In genomic region chr9:137134191-137134590, GRCh38 we compare ENCODE assay signal across 2 cellular contexts.
A peak's percentile ranks its signal among the peaks of the same experiment; 100 is the strongest.
TF ChIP-seq lines count a peak whose summit lies in the region.

No MANE protein-coding gene starts in this region.

TF ChIP-seq in HCT116, 20 proteins besides CTCF, POLR2A, EP300 and RAD21:
- TF ChIP-seq ATF3 (IDR thresholded peaks at IDR 0.05) (no peak), REST (IDR thresholded peaks at IDR 0.05; ENCODE audit: low read depth) (no peak), ZNF274 (IDR thresholded peaks at IDR 0.05; ENCODE audit: low read depth, low read length) (no peak), JUND (IDR thresholded peaks at IDR 0.05) (no peak), ELF1 (IDR thresholded peaks at IDR 0.05; ENCODE audit: borderline replicate concordance, low read depth) (no peak), POLR2AphosphoS5 (IDR thresholded peaks at IDR 0.05; ENCODE audit: low read depth, low read length) (no peak), YY1 (IDR thresholded peaks at IDR 0.05; ENCODE audit: extremely low read depth, insufficient replicate concordance, low read depth, low read length) (no peak), SRF (IDR thresholded peaks at IDR 0.05; ENCODE audit: low read depth) (no peak), ZFX (IDR thresholded peaks at IDR 0.05) (no peak), EZH2phosphoT487 (IDR thresholded peaks at IDR 0.05; ENCODE audit: borderline replicate concordance) (no peak), TCF7L2 (IDR thresholded peaks at IDR 0.05; ENCODE audit: borderline replicate concordance, extremely low read depth, insufficient read depth, insufficient read length) (no peak), EGR1 (IDR thresholded peaks at IDR 0.05; ENCODE audit: low read depth) (no peak), SIN3A (IDR thresholded peaks at IDR 0.05; ENCODE audit: low read depth) (no peak), ZBTB33 (IDR thresholded peaks at IDR 0.05; ENCODE audit: extremely low read depth, insufficient replicate concordance, low read length) (no peak), CEBPB (IDR thresholded peaks at IDR 0.05; ENCODE audit: low read depth) (no peak)

TF ChIP-seq in K562, 482 proteins besides CTCF, POLR2A, EP300 and RAD21:
- TF ChIP-seq BCOR (IDR thresholded peaks at IDR 0.05) = 0 out of 2 replicates have a peak, but pooled peaks have one; percentile 17
- TF ChIP-seq ZNF780A (CRISPR knock-in tag; IDR thresholded peaks at IDR 0.05) = no peak
- no peak for TF ChIP-seq DLX4 (CRISPR knock-in tag; IDR thresholded peaks at IDR 0.05)
- TF ChIP-seq ZNF121 (CRISPR knock-in tag; conservative IDR thresholded peaks at IDR 0.05) = peak; percentile 86
